8 cellular contexts compared by ENCODE assay signal in the genomic region with DNA sequence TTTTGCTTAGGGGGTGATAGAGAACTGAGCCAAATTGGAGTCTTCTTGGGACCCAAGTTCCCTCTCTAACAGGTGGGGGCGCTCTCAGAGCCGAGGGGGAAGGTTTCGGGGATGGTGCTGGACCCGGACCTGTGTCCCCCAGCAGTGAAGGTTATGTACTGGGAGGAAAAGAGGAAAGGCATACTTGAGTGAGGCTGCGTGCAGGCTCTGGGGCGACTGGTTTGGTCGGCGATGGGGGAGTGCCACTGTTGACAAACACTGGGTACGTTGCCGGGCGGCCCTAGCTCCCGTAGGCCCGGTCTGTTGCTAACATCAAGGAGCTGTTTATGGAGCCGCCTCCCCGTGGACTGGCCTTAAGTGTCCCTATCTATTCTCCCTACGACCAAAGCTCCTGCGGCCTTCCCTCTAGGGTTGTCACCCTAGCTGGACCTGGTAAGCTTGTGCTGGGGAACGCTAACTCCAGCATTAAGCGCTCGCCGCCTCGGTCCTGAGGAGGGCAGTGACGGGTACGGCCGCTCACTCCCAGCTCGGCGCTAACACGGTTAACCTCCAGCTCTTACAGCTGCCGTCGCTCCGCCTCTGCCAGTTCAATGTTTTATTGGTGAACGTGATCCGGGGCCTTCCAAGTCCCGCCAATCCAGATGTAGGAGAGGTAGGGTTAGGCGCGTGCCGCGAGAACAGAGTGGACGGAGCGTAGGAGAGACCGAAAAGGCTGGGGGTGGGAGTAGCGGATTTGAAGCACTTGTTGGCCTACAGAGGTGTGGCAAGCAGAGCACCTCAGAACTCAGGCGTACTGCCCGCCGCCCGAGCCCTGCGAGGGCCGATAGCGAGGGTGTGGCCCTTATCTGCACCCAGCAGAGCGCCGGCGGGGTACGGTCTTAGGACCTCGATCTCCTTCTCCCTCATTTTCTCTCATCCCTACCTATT. TPM values are rescaled to one million over a fixed set of nuclear protein-coding genes. Genes with fewer than 3 reads are reported as not detected.
DNase-seq lines count a peak whose midpoint lies in the region; ATAC-seq and TF ChIP-seq lines count a peak whose summit lies in the region.

Gene PPOX (plus strand): TSS at position 685 of the 927 bp plus-strand sequence. CDS start 422 bp downstream, outside the sequence.

- H3K36me3 ChIP-seq in cardiac muscle cell (peaks cover 14% of the 10 kb centered on the region), trophoblast cell (ENCODE audit: control insufficient read depth in 1 of 2, insufficient read depth in 2 of 2, low read length in 2 of 2) (peaks cover 26 to 45% of the 10 kb centered on the region in 2 experiments), transverse colon (peaks cover 0 to 6% (median 1%) of the 10 kb centered on the region in 4 donors)

- peak within 1 kb of the TSS; percentile 82 for H3K4me3 ChIP-seq in GM12875 (ENCODE audit: low read depth, low read length)
- peak within 1 kb of the TSS; percentile 60 for H3K4me3 ChIP-seq in cardiac muscle cell
- H3K4me3 ChIP-seq in trophoblast cell (ENCODE audit: low read depth, low read length): peak within 1 kb of the TSS; percentile 85
- H3K4me3 ChIP-seq in transverse colon: peak within 1 kb of the TSS; percentile 51 to 77 (median 58)

- H3K27ac ChIP-seq in cardiac muscle cell (peak within 1 kb of the TSS; percentile 81), trophoblast cell (ENCODE audit: low read depth, low read length) (peak within 1 kb of the TSS; percentile 29), transverse colon (peak within 1 kb of the TSS; percentile 87 to 94 (median 91))

- H2AK5ac ChIP-seq in trophoblast cell (ENCODE audit: low read length): peak within 1 kb of the TSS; percentile 23

- H3K4me3 Mint-ChIP-seq in activated naive CD8-positive, alpha-beta T cell treated with anti-CD3 and anti-CD28 coated beads, Interleukin-2, amount 50 U/mL, for 24 hours: peak within 1 kb of the TSS; percentile 92

- H3K79me1 ChIP-seq in trophoblast cell (ENCODE audit: low read length): no peaks in the 10 kb centered on the region

- no peaks in the 10 kb centered on the region for H3K9me3 Mint-ChIP-seq in activated naive CD8-positive, alpha-beta T cell treated with anti-CD3 and anti-CD28 coated beads, Interleukin-2, amount 50 U/mL, for 24 hours

- peak; percentile 95 for ATAC-seq in HG02798 (IDR thresholded peaks at IDR 0.05; ENCODE audit: poor library complexity, unreplicated experiment)
- peak; percentile 98 for ATAC-seq in activated naive CD8-positive, alpha-beta T cell treated with anti-CD3 and anti-CD28 coated beads, Interleukin-2, amount 50 U/mL, for 24 hours

- peak within 1 kb of the TSS; percentile 19 for H3K18ac ChIP-seq in trophoblast cell (ENCODE audit: low read length)

- H3K4me2 ChIP-seq in trophoblast cell (ENCODE audit: low read length): peak within 1 kb of the TSS; percentile 97

- peak within 1 kb of the TSS; percentile 78 for H4K8ac ChIP-seq in trophoblast cell (ENCODE audit: low read depth, low read length)

- H4K91ac ChIP-seq in trophoblast cell (ENCODE audit: low read depth, low read length): peak within 1 kb of the TSS; percentile 16

- peaks cover 20% of the 10 kb centered on the region for H3K36me3 Mint-ChIP-seq in activated naive CD8-positive, alpha-beta T cell treated with anti-CD3 and anti-CD28 coated beads, Interleukin-2, amount 50 U/mL, for 24 hours (ENCODE audit: low read depth)

- H4K12ac ChIP-seq in trophoblast cell (ENCODE audit: low read depth, low read length): peak within 1 kb of the TSS; percentile 34

- H3K4me1 Mint-ChIP-seq in activated naive CD8-positive, alpha-beta T cell treated with anti-CD3 and anti-CD28 coated beads, Interleukin-2, amount 50 U/mL, for 24 hours: peaks cover 41% of the 10 kb centered on the region

- peak within 1 kb of the TSS; percentile 21 for H2BK5ac ChIP-seq in trophoblast cell (ENCODE audit: low read depth, low read length, poor library complexity)

- TF ChIP-seq EP300 in transverse colon (IDR thresholded peaks at IDR 0.05; ENCODE audit: low read depth): peak; percentile 81

- H3K27ac Mint-ChIP-seq in activated naive CD8-positive, alpha-beta T cell treated with anti-CD3 and anti-CD28 coated beads, Interleukin-2, amount 50 U/mL, for 24 hours: peak within 1 kb of the TSS; percentile 76

- in situ Hi-C loops in transverse colon (cut with MboI; ENCODE audit: low pct_ligation_motif_present in 1 of 4, low pct_unique_long_range_greater_than_20kb in 1 of 4, low sequenced_read_pairs in 3 of 4): no loop called here

- H3K9me3 ChIP-seq in cardiac muscle cell (ENCODE audit: low read depth) (no peaks in the 10 kb centered on the region), trophoblast cell (ENCODE audit: insufficient read depth, low read depth, low read length) (peaks cover 2% of the 10 kb centered on the region), transverse colon (no peaks in the 10 kb centered on the region)

- H3K4me1 ChIP-seq in cardiac muscle cell (ENCODE audit: low read depth) (no peaks in the 10 kb centered on the region), trophoblast cell (ENCODE audit: control insufficient read depth in 1 of 2, insufficient read depth in 2 of 2, low read length in 2 of 2) (peaks cover 8 to 9% of the 10 kb centered on the region in 2 experiments), transverse colon (peaks cover 11 to 28% (median 14%) of the 10 kb centered on the region in 4 donors)

- H3K9ac ChIP-seq in trophoblast cell (ENCODE audit: low read length): peak within 1 kb of the TSS; percentile 84

- intact Hi-C loops in transverse colon (cut with DNase I; ENCODE audit: low total_unique reads): no loop called here

- H3K27me3 ChIP-seq in cardiac muscle cell: no peaks in the 10 kb centered on the region
- H3K27me3 ChIP-seq in trophoblast cell (ENCODE audit: insufficient read depth, low read length): no peaks in the 10 kb centered on the region
- H3K27me3 ChIP-seq in transverse colon: no peaks in the 10 kb centered on the region

- peak within 1 kb of the TSS; percentile 70 for H2AFZ ChIP-seq in trophoblast cell (ENCODE audit: insufficient read depth, low read length, poor library complexity)

- H3K79me2 ChIP-seq in trophoblast cell (ENCODE audit: control insufficient read depth, insufficient read depth, low read length, poor library complexity): no peaks in the 10 kb centered on the region

- TF ChIP-seq CTCF in GM12875 (IDR thresholded peaks at IDR 0.05; ENCODE audit: borderline replicate concordance, insufficient read depth, low read depth, low read length) (peak; percentile 59), cardiac muscle cell (IDR thresholded peaks at IDR 0.05; ENCODE audit: low read depth, low read length) (peak; percentile 44), transverse colon (IDR thresholded peaks at IDR 0.05) (peak; percentile 20 to 58 (median 42))

- H3K23ac ChIP-seq in trophoblast cell (ENCODE audit: low read length): no peak within 1 kb of the TSS

- H3K14ac ChIP-seq in trophoblast cell (ENCODE audit: low read length): peak within 1 kb of the TSS; percentile 65

- TF ChIP-seq POLR2A in transverse colon (IDR thresholded peaks at IDR 0.05): peak; percentile 84

- no peak within 1 kb of the TSS for H2BK12ac ChIP-seq in trophoblast cell (ENCODE audit: low read length)

- H2BK120ac ChIP-seq in trophoblast cell (ENCODE audit: insufficient read depth, low read length, poor library complexity): no peak within 1 kb of the TSS

- no peaks in the 10 kb centered on the region for H3K27me3 Mint-ChIP-seq in activated naive CD8-positive, alpha-beta T cell treated with anti-CD3 and anti-CD28 coated beads, Interleukin-2, amount 50 U/mL, for 24 hours

- no peak within 1 kb of the TSS for H3K4ac ChIP-seq in trophoblast cell (ENCODE audit: low read depth, low read length)

- DNase-seq in NCI-H1417 treated with DMSO at 0.1 percent for 48 hours (lab: John Stamatoyannopoulos, UW) (peak; percentile 89), SW480 (ENCODE audit: low spot score) (peak; percentile 98), cardiac muscle cell (ENCODE audit: low read depth in 1 of 2, low spot score in 1 of 2) (peak; percentile 99), trophoblast cell (peak; percentile 97 to 98), transverse colon (peak; percentile 97)
- DNase-seq in activated naive CD8-positive, alpha-beta T cell treated with anti-CD3 and anti-CD28 coated beads, Interleukin-2, amount 50 U/mL, for 24 hours: peak; percentile 90

- no CpG with 5 or more reads among the region's 54 CpGs for WGBS in trophoblast cell (ENCODE audit: extremely low coverage, insufficient coverage, insufficient read length)
- WGBS in transverse colon (ENCODE audit: low coverage in 1 of 2), 2 donors: 0% methylated on average over 2 to 54 of the region's 54 CpGs

RNA-seq across cellular contexts. Expression of gene PPOX, which starts in this region (rescaled TPM):
- total RNA-seq in cardiac muscle cell (35.4 and 53.8 TPM in 2 replicates), transverse colon (10 to 100 TPM in 2 of 4 donors, 1 to 10 TPM in 2; 2.8 to 19.2 (median 11.8) TPM)
- 67.0 and 67.1 TPM in 2 replicates for polyA plus RNA-seq in cardiac muscle cell
- polyA plus RNA-seq in trophoblast cell (2013): 8.7 and 10.4 TPM in 2 replicates

Comparison
In these comparisons a context has a peak if more than half of its experiments do, and no peak if none do; other contexts are left out.
1. Peak in every context shown above with its lines: DNase-seq, ATAC-seq, H3K4me3 ChIP-seq and H3K27ac ChIP-seq.
2. H3K27ac ChIP-seq: peak in every context shown above with its lines; median percentile 91 in transverse colon; 81 in cardiac muscle cell; 29 in trophoblast cell.